20 cellular contexts compared by ENCODE assay signal in genomic region chr4:123234966-123235365, GRCh38.
"Had no signal": no experiment of that assay in that cellular context is flagged by ENCODE, and none has a peak within 500 bp of the region (broad histone marks: within the 10 kb centered on the region; RNA-seq: fewer than 3 reads in every experiment).

No MANE protein-coding gene starts in this region.

- H3K9me3 ChIP-seq: gastroesophageal sphincter, lower lobe of right lung had no signal

- FAIRE-seq: keratinocyte had no signal

- DNase-seq: activated CD4-positive, alpha-beta memory T cell treated with anti-CD3 and anti-CD28 coated beads, Interleukin-2, amount 10 ng/mL, durations not matched to agents 7 days and 5 days; activated CD4-positive, alpha-beta T cell treated with anti-CD3 and anti-CD28 coated beads, Interleukin-2, amount 10 ng/mL, durations not matched to agents 24 days and 14 days; activated effector memory CD4-positive, alpha-beta T cell treated with anti-CD3 and anti-CD28 coated beads, Interleukin-2, amount 50 U/mL, for 16 hours; activated naive CD4-positive, alpha-beta T cell treated with anti-CD3 and anti-CD28 coated beads, Interleukin-2, amount 10 ng/mL, durations not matched to agents 7 days and 5 days; activated T-cell treated with anti-CD3 and anti-CD28 coated beads, Interleukin-2, amount 50 U/mL, for 72 hours; anterior cingulate cortex; endodermal cell; head of caudate nucleus; left colon; lower lobe of right lung; naive thymus-derived CD4-positive, alpha-beta T cell; occipital lobe; stimulated activated CD4-positive, alpha-beta T cell treated with anti-CD3 and anti-CD28 coated beads, Interleukin-4, amount 100 ng/mL, for 24 hours; stimulated activated naive CD4-positive, alpha-beta T cell treated with Interleukin-2 at 50 U/mL for 16 hours had no signal

- H3K27ac Mint-ChIP-seq: activated CD4-positive, alpha-beta memory T cell treated with anti-CD3 and anti-CD28 coated beads, Interleukin-2, amount 10 ng/mL, durations not matched to agents 7 days and 5 days; activated CD4-positive, alpha-beta T cell treated with anti-CD3 and anti-CD28 coated beads, Interleukin-2, amount 10 ng/mL, durations not matched to agents 24 days and 14 days; activated naive CD4-positive, alpha-beta T cell treated with anti-CD3 and anti-CD28 coated beads, Interleukin-2, amount 10 ng/mL, durations not matched to agents 7 days and 5 days; endodermal cell; naive thymus-derived CD4-positive, alpha-beta T cell had no signal

- H3K36me3 Mint-ChIP-seq: activated naive CD4-positive, alpha-beta T cell treated with anti-CD3 and anti-CD28 coated beads, Interleukin-2, amount 10 ng/mL, durations not matched to agents 7 days and 5 days had no signal

- H3K4me1 Mint-ChIP-seq: activated CD4-positive, alpha-beta memory T cell treated with anti-CD3 and anti-CD28 coated beads, Interleukin-2, amount 10 ng/mL, durations not matched to agents 7 days and 5 days; activated naive CD4-positive, alpha-beta T cell treated with anti-CD3 and anti-CD28 coated beads, Interleukin-2, amount 10 ng/mL, durations not matched to agents 7 days and 5 days had no signal

- H3K9me3 Mint-ChIP-seq: activated naive CD4-positive, alpha-beta T cell treated with anti-CD3 and anti-CD28 coated beads, Interleukin-2, amount 10 ng/mL, durations not matched to agents 7 days and 5 days had no signal

- H3K4me3 ChIP-seq: coronary artery, gastroesophageal sphincter, lower lobe of right lung had no signal

- H3K4me3 Mint-ChIP-seq: activated CD4-positive, alpha-beta memory T cell treated with anti-CD3 and anti-CD28 coated beads, Interleukin-2, amount 10 ng/mL, durations not matched to agents 7 days and 5 days; activated CD4-positive, alpha-beta T cell treated with anti-CD3 and anti-CD28 coated beads, Interleukin-2, amount 10 ng/mL, durations not matched to agents 24 days and 14 days; activated naive CD4-positive, alpha-beta T cell treated with anti-CD3 and anti-CD28 coated beads, Interleukin-2, amount 10 ng/mL, durations not matched to agents 7 days and 5 days; activated T-cell treated with anti-CD3 and anti-CD28 coated beads, Interleukin-2, amount 50 U/mL, for 72 hours; endodermal cell; naive thymus-derived CD4-positive, alpha-beta T cell; neural crest cell had no signal

- ATAC-seq: activated CD4-positive, CD25-positive, alpha-beta regulatory T cell treated with anti-CD3 and anti-CD28 coated beads, Interleukin-2, amount 50 U/mL, for 24 hours; activated T-cell treated with anti-CD3 and anti-CD28 coated beads, Interleukin-2, amount 50 U/mL, for 72 hours; gastroesophageal sphincter; left colon; naive thymus-derived CD4-positive, alpha-beta T cell had no signal

- H3K27ac ChIP-seq: coronary artery, lower lobe of right lung, VCaP had no signal

- H3K27me3 Mint-ChIP-seq: activated CD4-positive, alpha-beta memory T cell treated with anti-CD3 and anti-CD28 coated beads, Interleukin-2, amount 10 ng/mL, durations not matched to agents 7 days and 5 days; activated CD4-positive, alpha-beta T cell treated with anti-CD3 and anti-CD28 coated beads, Interleukin-2, amount 10 ng/mL, durations not matched to agents 24 days and 14 days; activated naive CD4-positive, alpha-beta T cell treated with anti-CD3 and anti-CD28 coated beads, Interleukin-2, amount 10 ng/mL, durations not matched to agents 7 days and 5 days; naive thymus-derived CD4-positive, alpha-beta T cell had no signal

- H3K27me3 ChIP-seq: gastroesophageal sphincter had no signal

- H3K36me3 ChIP-seq: gastroesophageal sphincter, lower lobe of right lung had no signal
